Comparison of ENCODE assay signal across 10 cellular contexts in genomic region chr9:78115073-78115472, GRCh38.
DNase-seq lines count a peak whose midpoint lies in the region; ATAC-seq, FAIRE-seq and TF ChIP-seq lines count a peak whose summit lies in the region.
"Had no signal": no experiment of that assay in that cellular context is flagged by ENCODE, and none has a peak within 500 bp of the region (broad histone marks: within the 10 kb centered on the region; RNA-seq: fewer than 3 reads in every experiment).

No MANE protein-coding gene starts in this region.

- no peak overlapping the region for H3K27ac ChIP-seq in WERI-Rb-1
- no peak overlapping the region for H3K27ac ChIP-seq in mesendoderm (ENCODE audit: low read depth, low read length)
- H3K27ac ChIP-seq: body of pancreas, SJSA1 had no signal

- H3K4me2 ChIP-seq in mesendoderm (ENCODE audit: low read length): no peak overlapping the region

- DNase-seq in ELR (ENCODE audit: low read depth): peak; percentile 48
- DNase-seq in WERI-Rb-1: no peak
- DNase-seq in mesendoderm: peak; percentile 57
- no peak for DNase-seq in frontal cortex (ENCODE audit: low spot score in 2 of 2)
- DNase-seq in NCI-H2029 (lab: John Stamatoyannopoulos, UW): no peak
- no peak for DNase-seq in activated CD4-positive, alpha-beta T cell treated with anti-CD3 and anti-CD28 coated beads, Interleukin-2, amount 50 U/mL, for 4 hours
- DNase-seq: body of pancreas had no signal

- H3K9ac ChIP-seq in mesendoderm (ENCODE audit: low read length): no peak overlapping the region

- no peak overlapping the region for H4K8ac ChIP-seq in mesendoderm (ENCODE audit: low read depth, low read length)

- H3K36me3 ChIP-seq in WERI-Rb-1 (no peaks in the 10 kb centered on the region), mesendoderm (ENCODE audit: control insufficient read depth, insufficient read depth, low read length) (no peaks in the 10 kb centered on the region)
- H3K36me3 ChIP-seq: SJSA1 had no signal

- 0 out of 2 replicates have a peak, but pooled peaks have one; percentile 14 for TF ChIP-seq CTCF in WERI-Rb-1 (IDR thresholded peaks at IDR 0.05; ENCODE audit: low read depth, low read length)

- H3K9me3 ChIP-seq in WERI-Rb-1 (ENCODE audit: severe bottlenecking): no peaks in the 10 kb centered on the region
- H3K9me3 ChIP-seq: body of pancreas, SJSA1 had no signal

- H3K23ac ChIP-seq in mesendoderm (ENCODE audit: low read length): no peak overlapping the region

- no peaks in the 10 kb centered on the region for H3K27me3 ChIP-seq in WERI-Rb-1 (ENCODE audit: insufficient read depth, low read depth, severe bottlenecking)
- H3K27me3 ChIP-seq in mesendoderm (ENCODE audit: insufficient read depth, low read length, poor library complexity): no peaks in the 10 kb centered on the region
- H3K27me3 ChIP-seq: body of pancreas, SJSA1 had no signal

- no peak overlapping the region for H2AK5ac ChIP-seq in mesendoderm (ENCODE audit: low read length)

- no peak overlapping the region for H2BK15ac ChIP-seq in mesendoderm (replicated peaks; ENCODE audit: low read depth)

- H3K4ac ChIP-seq in mesendoderm (ENCODE audit: low read depth, low read length): no peak overlapping the region

- H3K18ac ChIP-seq in mesendoderm (ENCODE audit: low read length): no peak overlapping the region

- no peak overlapping the region for H2BK5ac ChIP-seq in mesendoderm (ENCODE audit: low read length)

- ATAC-seq in HG03025 (IDR thresholded peaks at IDR 0.05; ENCODE audit: low FRiP score, unreplicated experiment): peak; percentile 45
- no peak for ATAC-seq in GM19324 (IDR thresholded peaks at IDR 0.05; ENCODE audit: low FRiP score, unreplicated experiment)
- ATAC-seq: body of pancreas had no signal

- H3K79me1 ChIP-seq in mesendoderm (ENCODE audit: low read length): no peaks in the 10 kb centered on the region

- no peak overlapping the region for H3K56ac ChIP-seq in mesendoderm (ENCODE audit: low read length)

- H4K5ac ChIP-seq in mesendoderm (ENCODE audit: low read length): no peak overlapping the region

- no CpG with 5 or more reads among the region's 1 CpG for WGBS in mesendoderm (ENCODE audit: extremely low coverage, insufficient coverage, low lambda C conversion rate)

- H3K79me2 ChIP-seq in mesendoderm (ENCODE audit: control insufficient read depth, insufficient read depth, low read length): no peaks in the 10 kb centered on the region

- FAIRE-seq in frontal cortex (lab: Jason Lieb, UNC): no peak

- H2BK120ac ChIP-seq in mesendoderm (ENCODE audit: low read depth, low read length): no peak overlapping the region

- H3K4me3 ChIP-seq in WERI-Rb-1 (ENCODE audit: low read depth, low read length) (no peak overlapping the region), mesendoderm (ENCODE audit: low read length) (no peak overlapping the region)
- H3K4me3 ChIP-seq: body of pancreas, SJSA1 had no signal

- no peaks in the 10 kb centered on the region for H3K4me1 ChIP-seq in mesendoderm (ENCODE audit: control insufficient read depth, low read depth, low read length)
- H3K4me1 ChIP-seq: body of pancreas, SJSA1 had no signal

Comparison
In these comparisons a context has a peak if more than half of its experiments do, and no peak if none do; other contexts are left out.
1. DNase-seq: peak in ELR (single experiment) and mesendoderm (single experiment); none in WERI-Rb-1 (single experiment), frontal cortex (0 of 2), NCI-H2029 (single experiment) and activated CD4-positive, alpha-beta T cell treated with anti-CD3 and anti-CD28 coated beads, Interleukin-2, amount 50 U/mL, for 4 hours (0 of 2).